ENCODE assay signal across 8 cellular contexts in genomic region chr15:40894689-40895308, GRCh38. TPM values are rescaled to one million over a fixed set of nuclear protein-coding genes. Genes with fewer than 3 reads are reported as not detected.
DNase-seq lines count a peak whose midpoint lies in the region; ATAC-seq and TF ChIP-seq lines count a peak whose summit lies in the region.

No MANE protein-coding gene starts in this region.

- peak overlapping the region; percentile 84 to 98 (median 97) for H3K27ac Mint-ChIP-seq in naive thymus-derived CD8-positive, alpha-beta T cell

- ATAC-seq in HG02973 (IDR thresholded peaks at IDR 0.05; ENCODE audit: unreplicated experiment) (peak; percentile 44), upper lobe of right lung (peak; percentile 56)
- ATAC-seq in naive thymus-derived CD8-positive, alpha-beta T cell: peak; percentile 59 to 65

- H3K4me1 ChIP-seq in esophagus squamous epithelium (peaks cover 19 to 52% (median 25%) of the 10 kb centered on the region in 3 donors), upper lobe of right lung (peaks cover 10% of the 10 kb centered on the region)

- TF ChIP-seq POLR2A in esophagus squamous epithelium (IDR thresholded peaks at IDR 0.05): no peak

- 4 to 11% methylated on average over 3 to 4 of the region's 31 CpGs for WGBS in esophagus squamous epithelium, 2 donors

- no peaks in the 10 kb centered on the region for H3K9me3 ChIP-seq in esophagus squamous epithelium
- no peaks in the 10 kb centered on the region for H3K9me3 ChIP-seq in upper lobe of right lung

- POLR2A ChIA-PET in naive thymus-derived CD8-positive, alpha-beta T cell (lab: Charles Lee): interaction anchor here (1.0 to 6.0 kb wide), 14 partner anchors 9 to 587 kb away, joined by 3 to 49 read pairs (median 5); partner anchors contain the start of genes C15orf62, CHP1, INO80 and PLCB2

- intact Hi-C loops in esophagus squamous epithelium (cut with DNase I): loop anchor here (5.0 kb wide), 1 partner anchor 37 kb away; no protein-coding TSS in a partner anchor
- intact Hi-C loops in upper lobe of right lung (cut with DNase I): no loop called here

- H3K4me3 ChIP-seq in esophagus squamous epithelium (peak overlapping the region; percentile 72 to 85 (median 79)), upper lobe of right lung (peak overlapping the region; percentile 97)

- H3K9me3 Mint-ChIP-seq in naive thymus-derived CD8-positive, alpha-beta T cell: no peaks in the 10 kb centered on the region

- TF ChIP-seq CTCF in esophagus squamous epithelium (IDR thresholded peaks at IDR 0.05) (peak in 5 of 6 experiments; percentile 35 to 78 (median 59)), upper lobe of right lung (IDR thresholded peaks at IDR 0.05) (peak; percentile 44)

- peaks cover 18 to 44% (median 39%) of the 10 kb centered on the region in 4 donors for H3K4me1 Mint-ChIP-seq in naive thymus-derived CD8-positive, alpha-beta T cell

- peak; percentile 14 for DNase-seq in NCI-H2196 (lab: John Stamatoyannopoulos, UW; ENCODE audit: unreplicated experiment)
- DNase-seq in NCI-H2196 treated with DMSO at 0.1 percent for 48 hours (lab: John Stamatoyannopoulos, UW; ENCODE audit: unreplicated experiment): no peak
- DNase-seq in OCI-M2 (lab: John Stamatoyannopoulos, UW; ENCODE audit: unreplicated experiment): peak; percentile 48
- DNase-seq in activated T-cell treated with anti-CD3 and anti-CD28 coated beads, Interleukin-2, amount 50 U/mL, for 1 hour: peak; percentile 64
- DNase-seq in esophagus squamous epithelium (lab: John Stamatoyannopoulos, UW): no peak
- DNase-seq in naive thymus-derived CD8-positive, alpha-beta T cell: peak; percentile 28 to 75 (median 52)
- peak; percentile 82 for DNase-seq in upper lobe of right lung

- H3K4me3 Mint-ChIP-seq in naive thymus-derived CD8-positive, alpha-beta T cell: peak overlapping the region; percentile 95 to 100 (median 99)

- H3K27me3 ChIP-seq in esophagus squamous epithelium (no peaks in the 10 kb centered on the region), upper lobe of right lung (no peaks in the 10 kb centered on the region)

- H3K36me3 ChIP-seq in esophagus squamous epithelium: peaks cover 9 to 40% (median 15%) of the 10 kb centered on the region in 3 donors
- H3K36me3 ChIP-seq in upper lobe of right lung: peaks cover 39% of the 10 kb centered on the region

- H3K36me3 Mint-ChIP-seq in naive thymus-derived CD8-positive, alpha-beta T cell: peaks cover 0 to 41% (median 4%) of the 10 kb centered on the region in 3 donors

- H3K27me3 Mint-ChIP-seq in naive thymus-derived CD8-positive, alpha-beta T cell: no peaks in the 10 kb centered on the region

- peak overlapping the region; percentile 91 to 96 (median 94) for H3K27ac ChIP-seq in esophagus squamous epithelium
- H3K27ac ChIP-seq in upper lobe of right lung: peak overlapping the region; percentile 88

RNA-seq across cellular contexts. Expression of gene VPS18, which starts 0.5 kb away (rescaled TPM):
- total RNA-seq in esophagus squamous epithelium: 10 to 100 TPM; 17.4 to 25.9 (median 20.7) TPM
- total RNA-seq in naive thymus-derived CD8-positive, alpha-beta T cell: 10 to 100 TPM; 20.4 to 20.7 TPM
- 10 to 100 TPM; 11.1 to 19.2 (median 15.0) TPM for polyA plus RNA-seq in naive thymus-derived CD8-positive, alpha-beta T cell
- 24.5 TPM for total RNA-seq in upper lobe of right lung

RNA-seq across cellular contexts. Expression of gene RHOV, which starts 20.8 kb away (rescaled TPM):
- total RNA-seq in esophagus squamous epithelium (100 to 1,000 TPM in 3 of 4 donors, 10 to 100 TPM in 1; 94.0 to 146 (median 123) TPM), upper lobe of right lung (not detected)
- total RNA-seq in naive thymus-derived CD8-positive, alpha-beta T cell: not detected
- polyA plus RNA-seq in naive thymus-derived CD8-positive, alpha-beta T cell: not detected

RNA-seq across cellular contexts. Expression of gene DLL4, which starts 34.3 kb away (rescaled TPM):
- total RNA-seq in esophagus squamous epithelium: 1 to 10 TPM in 3 of 4 donors, under 1 TPM in 1; 0.68 to 4.6 (median 1.3) TPM
- under 1 TPM in 1 of 2 experiments, not detected in 1; 0.16 TPM for total RNA-seq in naive thymus-derived CD8-positive, alpha-beta T cell
- polyA plus RNA-seq in naive thymus-derived CD8-positive, alpha-beta T cell: not detected
- 22.0 TPM for total RNA-seq in upper lobe of right lung

RNA-seq across cellular contexts. Expression of gene SPINT1, which starts 51.0 kb away (rescaled TPM):
- 100 to 1,000 TPM; 168 to 506 (median 215) TPM for total RNA-seq in esophagus squamous epithelium
- under 1 TPM; 0.42 to 0.80 TPM for total RNA-seq in naive thymus-derived CD8-positive, alpha-beta T cell
- under 1 TPM in 2 of 3 donors, not detected in 1; 0.11 to 0.16 TPM for polyA plus RNA-seq in naive thymus-derived CD8-positive, alpha-beta T cell
- total RNA-seq in upper lobe of right lung: 96.8 TPM

RNA-seq across cellular contexts. Expression of gene CHAC1, which starts 58.5 kb away (rescaled TPM):
- total RNA-seq in esophagus squamous epithelium (10 to 100 TPM in 1 of 4 donors, 1 to 10 TPM in 2, under 1 TPM in 1; 0.76 to 16.1 (median 6.4) TPM), upper lobe of right lung (4.4 TPM)
- 1 to 10 TPM; 8.9 to 9.2 TPM for total RNA-seq in naive thymus-derived CD8-positive, alpha-beta T cell
- not detected for polyA plus RNA-seq in naive thymus-derived CD8-positive, alpha-beta T cell

Comparison
In these comparisons a context has a peak if more than half of its experiments do, and no peak if none do; other contexts are left out.
1. DNase-seq: peak in NCI-H2196 (single experiment), OCI-M2 (single experiment), activated T-cell treated with anti-CD3 and anti-CD28 coated beads, Interleukin-2, amount 50 U/mL, for 1 hour (single experiment), naive thymus-derived CD8-positive, alpha-beta T cell (10 of 10) and upper lobe of right lung (single experiment); none in NCI-H2196 treated with DMSO at 0.1 percent for 48 hours (single experiment) and esophagus squamous epithelium (single experiment).
2. RNA of gene RHOV, which starts 20.8 kb away (total RNA-seq): 94.0 to 146 TPM in esophagus squamous epithelium; not detected in upper lobe of right lung (single experiment) and not detected in naive thymus-derived CD8-positive, alpha-beta T cell; every median in the first group is over 10 times any median in the second.
3. Peak in every context shown above with its lines, with median percentiles within 50 percentile points of each other: ATAC-seq.